ENCODE assay signal across 23 cellular contexts in genomic region chr12:49882248-49882850, GRCh38. TPM values are rescaled to one million over a fixed set of nuclear protein-coding genes. Genes with fewer than 3 reads are reported as not detected.
DNase-seq lines count a peak whose midpoint lies in the region; ATAC-seq and TF ChIP-seq lines count a peak whose summit lies in the region.
"Had no signal": no experiment of that assay in that cellular context is flagged by ENCODE, and none has a peak within 500 bp of the region (broad histone marks: within the 10 kb centered on the region; RNA-seq: fewer than 3 reads in every experiment).

No MANE protein-coding gene starts in this region.

- H3K27ac ChIP-seq in WERI-Rb-1 (peak overlapping the region; percentile 41), aorta (ENCODE audit: low read depth in 1 of 2, low read length in 2 of 2) (no peak overlapping the region)
- H3K27ac ChIP-seq: A549, coronary artery, SJSA1, tibial artery had no signal

- DNase-seq in activated naive CD8-positive, alpha-beta T cell treated with anti-CD3 and anti-CD28 coated beads, Interleukin-2, amount 10 ng/mL, durations not matched to agents 7 days and 5 days, result peak; percentile 10
- DNase-seq in activated naive CD8-positive, alpha-beta T cell treated with anti-CD3 and anti-CD28 coated beads for 36 hours, result no peak
- DNase-seq in WERI-Rb-1, result peak; percentile 67
- DNase-seq in iPS-NIHi7 (ENCODE audit: extremely low spot score), result peak; percentile 39
- peak; percentile 26 to 35 for DNase-seq in aorta
- DNase-seq in activated CD8-positive, alpha-beta memory T cell treated with anti-CD3 and anti-CD28 coated beads, Interleukin-2, amount 10 ng/mL, durations not matched to agents 7 days and 5 days, result no peak
- no peak for DNase-seq in foreskin melanocyte
- DNase-seq: activated CD4-positive, alpha-beta T cell treated with anti-CD3 and anti-CD28 coated beads for 4 hours; activated effector memory CD4-positive, alpha-beta T cell treated with Interleukin-2 at 50 U/mL for 16 hours; C1 segment of cervical spinal cord; foreskin fibroblast; MG63; NCI-H1694 treated with DMSO at 0.1 percent for 48 hours; NCI-H446 treated with DMSO at 0.1 percent for 48 hours; OCI-M1; tibial artery had no signal

- H3K9me3 ChIP-seq in WERI-Rb-1 (ENCODE audit: severe bottlenecking), result no peaks in the 10 kb centered on the region
- H3K9me3 ChIP-seq in aorta (ENCODE audit: control insufficient read depth, low read length), result no peaks in the 10 kb centered on the region
- H3K9me3 ChIP-seq: MG63, SJSA1, tibial artery had no signal

- no peaks in the 10 kb centered on the region for H3K36me3 Mint-ChIP-seq in activated naive CD8-positive, alpha-beta T cell treated with anti-CD3 and anti-CD28 coated beads, Interleukin-2, amount 10 ng/mL, durations not matched to agents 7 days and 5 days
- no peaks in the 10 kb centered on the region for H3K36me3 Mint-ChIP-seq in activated naive CD8-positive, alpha-beta T cell treated with anti-CD3 and anti-CD28 coated beads for 36 hours
- H3K36me3 Mint-ChIP-seq in activated CD8-positive, alpha-beta memory T cell treated with anti-CD3 and anti-CD28 coated beads, Interleukin-2, amount 10 ng/mL, durations not matched to agents 7 days and 5 days, result no peaks in the 10 kb centered on the region
- H3K36me3 Mint-ChIP-seq: mesothelial cell of epicardium; stimulated activated memory B cell treated with anti-CD40 and anti-IgM and Interleukin-4, amounts not matched to agents 10 μg/mL and 1 μg/mL and 100 μg/mL, for 72 hours had no signal

- peaks cover 13% of the 10 kb centered on the region for H3K27me3 Mint-ChIP-seq in activated naive CD8-positive, alpha-beta T cell treated with anti-CD3 and anti-CD28 coated beads, Interleukin-2, amount 10 ng/mL, durations not matched to agents 7 days and 5 days
- H3K27me3 Mint-ChIP-seq in activated naive CD8-positive, alpha-beta T cell treated with anti-CD3 and anti-CD28 coated beads for 36 hours, result peaks cover 10% of the 10 kb centered on the region
- peaks cover 3% of the 10 kb centered on the region for H3K27me3 Mint-ChIP-seq in activated CD8-positive, alpha-beta memory T cell treated with anti-CD3 and anti-CD28 coated beads, Interleukin-2, amount 10 ng/mL, durations not matched to agents 7 days and 5 days

- no peak for ATAC-seq in activated naive CD8-positive, alpha-beta T cell treated with anti-CD3 and anti-CD28 coated beads, Interleukin-2, amount 10 ng/mL, durations not matched to agents 7 days and 5 days (ENCODE audit: low read depth)
- ATAC-seq in aorta (ENCODE audit: low FRiP score) (no peak), HG03139 (IDR thresholded peaks at IDR 0.05; ENCODE audit: unreplicated experiment) (no peak)
- no peak for ATAC-seq in activated CD8-positive, alpha-beta memory T cell treated with anti-CD3 and anti-CD28 coated beads, Interleukin-2, amount 10 ng/mL, durations not matched to agents 7 days and 5 days
- ATAC-seq: stimulated activated memory B cell treated with anti-CD40 and anti-IgM and Interleukin-4, amounts not matched to agents 10 μg/mL and 1 μg/mL and 100 μg/mL, for 72 hours had no signal

- H3K4me3 ChIP-seq in WERI-Rb-1 (ENCODE audit: low read depth, low read length) (no peak overlapping the region), aorta (ENCODE audit: low read length in 2 of 2) (no peak overlapping the region)
- H3K4me3 ChIP-seq: A549, coronary artery, MG63, SJSA1, tibial artery had no signal

- intact Hi-C loops in aorta (cut with DNase I), result no loop called here

- no peak overlapping the region for H3K27ac Mint-ChIP-seq in activated naive CD8-positive, alpha-beta T cell treated with anti-CD3 and anti-CD28 coated beads, Interleukin-2, amount 10 ng/mL, durations not matched to agents 7 days and 5 days
- H3K27ac Mint-ChIP-seq in activated naive CD8-positive, alpha-beta T cell treated with anti-CD3 and anti-CD28 coated beads for 36 hours, result no peak overlapping the region
- H3K27ac Mint-ChIP-seq in activated CD8-positive, alpha-beta memory T cell treated with anti-CD3 and anti-CD28 coated beads, Interleukin-2, amount 10 ng/mL, durations not matched to agents 7 days and 5 days, result no peak overlapping the region
- H3K27ac Mint-ChIP-seq: mesothelial cell of epicardium; nephron progenitor cell; stimulated activated memory B cell treated with anti-CD40 and anti-IgM and Interleukin-4, amounts not matched to agents 10 μg/mL and 1 μg/mL and 100 μg/mL, for 72 hours had no signal

- no peak for TF ChIP-seq CTCF in WERI-Rb-1 (IDR thresholded peaks at IDR 0.05; ENCODE audit: low read depth, low read length)

- H3K4me1 Mint-ChIP-seq in activated naive CD8-positive, alpha-beta T cell treated with anti-CD3 and anti-CD28 coated beads, Interleukin-2, amount 10 ng/mL, durations not matched to agents 7 days and 5 days, result peaks cover 3% of the 10 kb centered on the region
- H3K4me1 Mint-ChIP-seq in activated naive CD8-positive, alpha-beta T cell treated with anti-CD3 and anti-CD28 coated beads for 36 hours, result no peaks in the 10 kb centered on the region
- H3K4me1 Mint-ChIP-seq in activated CD8-positive, alpha-beta memory T cell treated with anti-CD3 and anti-CD28 coated beads, Interleukin-2, amount 10 ng/mL, durations not matched to agents 7 days and 5 days, result no peaks in the 10 kb centered on the region
- H3K4me1 Mint-ChIP-seq: stimulated activated memory B cell treated with anti-CD40 and anti-IgM and Interleukin-4, amounts not matched to agents 10 μg/mL and 1 μg/mL and 100 μg/mL, for 72 hours had no signal

- H3K4me3 Mint-ChIP-seq in activated naive CD8-positive, alpha-beta T cell treated with anti-CD3 and anti-CD28 coated beads, Interleukin-2, amount 10 ng/mL, durations not matched to agents 7 days and 5 days, result no peak overlapping the region
- H3K4me3 Mint-ChIP-seq in activated naive CD8-positive, alpha-beta T cell treated with anti-CD3 and anti-CD28 coated beads for 36 hours, result no peak overlapping the region
- H3K4me3 Mint-ChIP-seq in activated CD8-positive, alpha-beta memory T cell treated with anti-CD3 and anti-CD28 coated beads, Interleukin-2, amount 10 ng/mL, durations not matched to agents 7 days and 5 days, result no peak overlapping the region
- H3K4me3 Mint-ChIP-seq: mesothelial cell of epicardium; nephron progenitor cell; stimulated activated memory B cell treated with anti-CD40 and anti-IgM and Interleukin-4, amounts not matched to agents 10 μg/mL and 1 μg/mL and 100 μg/mL, for 72 hours had no signal

- H3K4me1 ChIP-seq in aorta (ENCODE audit: control insufficient read depth in 1 of 2, insufficient read depth in 2 of 2, low read length in 2 of 2), result no peaks in the 10 kb centered on the region
- H3K4me1 ChIP-seq: A549, SJSA1, tibial artery had no signal

- WGBS in aorta, 2 donors, result 91% methylated on average over 8 of the region's 8 CpGs

- CTCF ChIA-PET in activated CD8-positive, alpha-beta memory T cell treated with anti-CD3 and anti-CD28 coated beads, Interleukin-2, amount 10 ng/mL, durations not matched to agents 7 days and 5 days (lab: Charles Lee), result interaction anchor here (2.0 kb wide), 1 partner anchor 15 kb away, joined by 6 read pairs; no protein-coding TSS in a partner anchor

- POLR2A ChIA-PET in activated naive CD8-positive, alpha-beta T cell treated with anti-CD3 and anti-CD28 coated beads, Interleukin-2, amount 10 ng/mL, durations not matched to agents 7 days and 5 days (lab: Charles Lee), result no interaction called here

- H3K36me3 ChIP-seq in WERI-Rb-1, result no peaks in the 10 kb centered on the region
- no peaks in the 10 kb centered on the region for H3K36me3 ChIP-seq in aorta (ENCODE audit: control insufficient read depth in 1 of 2, insufficient read depth in 2 of 2, low read length in 1 of 2)
- H3K36me3 ChIP-seq: MG63, SJSA1, tibial artery had no signal

- H3K9me3 Mint-ChIP-seq in activated naive CD8-positive, alpha-beta T cell treated with anti-CD3 and anti-CD28 coated beads, Interleukin-2, amount 10 ng/mL, durations not matched to agents 7 days and 5 days, result peaks cover 33% of the 10 kb centered on the region
- H3K9me3 Mint-ChIP-seq in activated naive CD8-positive, alpha-beta T cell treated with anti-CD3 and anti-CD28 coated beads for 36 hours, result peaks cover 11% of the 10 kb centered on the region
- peaks cover 25% of the 10 kb centered on the region for H3K9me3 Mint-ChIP-seq in activated CD8-positive, alpha-beta memory T cell treated with anti-CD3 and anti-CD28 coated beads, Interleukin-2, amount 10 ng/mL, durations not matched to agents 7 days and 5 days (ENCODE audit: low read depth)

- H3K27me3 ChIP-seq in WERI-Rb-1 (ENCODE audit: insufficient read depth, low read depth, severe bottlenecking) (no peaks in the 10 kb centered on the region), aorta (ENCODE audit: control insufficient read depth in 1 of 2, insufficient read depth in 2 of 2, low read length in 1 of 2) (no peaks in the 10 kb centered on the region)

RNA-seq across cellular contexts. Expression of gene FAIM2, which starts 21.4 kb away (rescaled TPM):
- under 1 TPM in 1 of 2 experiments, not detected in 1; 0.22 TPM for total RNA-seq in activated naive CD8-positive, alpha-beta T cell treated with anti-CD3 and anti-CD28 coated beads, Interleukin-2, amount 10 ng/mL, durations not matched to agents 7 days and 5 days
- under 1 TPM; 0.08 to 0.60 TPM for total RNA-seq in activated naive CD8-positive, alpha-beta T cell treated with anti-CD3 and anti-CD28 coated beads for 36 hours
- 10 to 100 TPM in 1 of 2 donors, under 1 TPM in 1; 0.58 to 16.4 TPM for total RNA-seq in aorta
- polyA plus RNA-seq in aorta, result under 1 TPM in 1 of 2 donors, not detected in 1; 0.05 TPM
- total RNA-seq in activated CD8-positive, alpha-beta memory T cell treated with anti-CD3 and anti-CD28 coated beads, Interleukin-2, amount 10 ng/mL, durations not matched to agents 7 days and 5 days, result under 1 TPM; 0.05 to 0.06 TPM
- total RNA-seq: SJSA1 had no signal

RNA-seq across cellular contexts. Expression of gene BCDIN3D, which starts 39.4 kb away (rescaled TPM):
- total RNA-seq in activated naive CD8-positive, alpha-beta T cell treated with anti-CD3 and anti-CD28 coated beads, Interleukin-2, amount 10 ng/mL, durations not matched to agents 7 days and 5 days, result 10 to 100 TPM in 1 of 2 experiments, 1 to 10 TPM in 1; 9.3 to 11.4 TPM
- 1 to 10 TPM; 4.1 to 4.3 TPM for total RNA-seq in activated naive CD8-positive, alpha-beta T cell treated with anti-CD3 and anti-CD28 coated beads for 36 hours
- total RNA-seq in aorta, result 1 to 10 TPM; 3.5 to 5.0 TPM
- polyA plus RNA-seq in aorta, result 1 to 10 TPM; 1.5 to 1.6 TPM
- total RNA-seq in activated CD8-positive, alpha-beta memory T cell treated with anti-CD3 and anti-CD28 coated beads, Interleukin-2, amount 10 ng/mL, durations not matched to agents 7 days and 5 days, result 1 to 10 TPM; 8.2 to 8.3 TPM

RNA-seq across cellular contexts. Expression of gene NCKAP5L, which starts 54.1 kb away (rescaled TPM):
- total RNA-seq in activated naive CD8-positive, alpha-beta T cell treated with anti-CD3 and anti-CD28 coated beads, Interleukin-2, amount 10 ng/mL, durations not matched to agents 7 days and 5 days, result 10 to 100 TPM; 10.3 to 11.0 TPM
- total RNA-seq in activated naive CD8-positive, alpha-beta T cell treated with anti-CD3 and anti-CD28 coated beads for 36 hours, result 1 to 10 TPM; 7.9 to 8.9 TPM
- 10 to 100 TPM; 22.2 to 38.7 TPM for total RNA-seq in aorta
- 10 to 100 TPM in 1 of 2 donors, 1 to 10 TPM in 1; 3.5 to 14.8 TPM for polyA plus RNA-seq in aorta
- 1 to 10 TPM; 1.1 to 1.4 TPM for total RNA-seq in activated CD8-positive, alpha-beta memory T cell treated with anti-CD3 and anti-CD28 coated beads, Interleukin-2, amount 10 ng/mL, durations not matched to agents 7 days and 5 days

Comparison
In these comparisons a context has a peak if more than half of its experiments do, and no peak if none do; other contexts are left out.
1. DNase-seq: peak in activated naive CD8-positive, alpha-beta T cell treated with anti-CD3 and anti-CD28 coated beads, Interleukin-2, amount 10 ng/mL, durations not matched to agents 7 days and 5 days (single experiment), WERI-Rb-1 (single experiment), iPS-NIHi7 (single experiment) and aorta (2 of 2); none in activated naive CD8-positive, alpha-beta T cell treated with anti-CD3 and anti-CD28 coated beads for 36 hours (single experiment), activated CD8-positive, alpha-beta memory T cell treated with anti-CD3 and anti-CD28 coated beads, Interleukin-2, amount 10 ng/mL, durations not matched to agents 7 days and 5 days (single experiment) and foreskin melanocyte (single experiment).